11 cellular contexts compared by ENCODE assay signal in genomic region chr5:138605254-138605972, GRCh38. TPM values are rescaled to one million over a fixed set of nuclear protein-coding genes. Genes with fewer than 3 reads are reported as not detected.
DNase-seq lines count a peak whose midpoint lies in the region; ATAC-seq and TF ChIP-seq lines count a peak whose summit lies in the region.
"Had no signal": no experiment of that assay in that cellular context is flagged by ENCODE, and none has a peak within 500 bp of the region (broad histone marks: within the 10 kb centered on the region; RNA-seq: fewer than 3 reads in every experiment).

No MANE protein-coding gene starts in this region.

- no peak overlapping the region for H3K27ac Mint-ChIP-seq in naive thymus-derived CD8-positive, alpha-beta T cell

- no peaks in the 10 kb centered on the region for H3K9me3 ChIP-seq in BLaER1 treated with 17β-estradiol and CSF1 and Interleukin-3, amounts not matched to agents 10 nM and 100 nM (replicated peaks in 1 of 11)
- no peaks in the 10 kb centered on the region for H3K9me3 ChIP-seq in hepatocyte (ENCODE audit: low read depth)

- TF ChIP-seq CTCF in hepatocyte (IDR thresholded peaks at IDR 0.05; ENCODE audit: poor library complexity), result no peak

- H3K27me3 ChIP-seq in BLaER1 treated with 17β-estradiol and CSF1 and Interleukin-3, amounts not matched to agents 10 nM and 100 nM, result no peaks in the 10 kb centered on the region
- no peaks in the 10 kb centered on the region for H3K27me3 ChIP-seq in hepatocyte

- POLR2A ChIA-PET in naive thymus-derived CD8-positive, alpha-beta T cell (lab: Charles Lee), result interaction anchor here (0.5 kb wide), 1 partner anchor 704 kb away, joined by 3 read pairs; no protein-coding TSS in a partner anchor

- H3K4me3 Mint-ChIP-seq in naive thymus-derived CD8-positive, alpha-beta T cell, result no peak overlapping the region

- no peaks in the 10 kb centered on the region for H3K79me2 ChIP-seq in hepatocyte

- H3K27ac ChIP-seq in BLaER1 treated with 17β-estradiol and CSF1 and Interleukin-3, amounts not matched to agents 10 nM and 100 nM, result peak overlapping the region in 4 of 11 experiments; percentile 7 to 46 (median 22); a peak in 6 of 22 replicates
- H3K27ac ChIP-seq in hepatocyte, result no peak overlapping the region
- H3K27ac ChIP-seq: WERI-Rb-1 had no signal

- WGBS in hepatocyte (ENCODE audit: low lambda C conversion rate, missing lambda C conversion rate), result 77% methylated on average over 2 of the region's 2 CpGs

- no peaks in the 10 kb centered on the region for H3K36me3 Mint-ChIP-seq in naive thymus-derived CD8-positive, alpha-beta T cell
- H3K36me3 Mint-ChIP-seq: naive B cell had no signal

- peaks cover 0 to 5% (median 0%) of the 10 kb centered on the region in 11 experiments; a peak in 1 of 22 replicates for H4K20me1 ChIP-seq in BLaER1 treated with 17β-estradiol and CSF1 and Interleukin-3, amounts not matched to agents 10 nM and 100 nM
- no peaks in the 10 kb centered on the region for H4K20me1 ChIP-seq in hepatocyte (ENCODE audit: insufficient read depth, poor library complexity, severe bottlenecking)

- in situ Hi-C loops in G401 (cut with HindIII; ENCODE audit: low sequenced_read_pairs), result loop anchor here (5.0 kb wide), 1 partner anchor 42 kb away; no protein-coding TSS in a partner anchor

- H3K9me2 ChIP-seq in hepatocyte (replicated peaks; ENCODE audit: insufficient read depth), result no peaks in the 10 kb centered on the region

- H3K4me1 Mint-ChIP-seq in naive thymus-derived CD8-positive, alpha-beta T cell, result peaks cover 1 to 6% (median 3%) of the 10 kb centered on the region in 4 donors

- H3K27me3 Mint-ChIP-seq in naive thymus-derived CD8-positive, alpha-beta T cell, result peaks cover 26 to 77% (median 47%) of the 10 kb centered on the region in 5 donors

- H3K36me3 ChIP-seq in BLaER1 treated with 17β-estradiol and CSF1 and Interleukin-3, amounts not matched to agents 10 nM and 100 nM, result no peaks in the 10 kb centered on the region
- H3K36me3 ChIP-seq in hepatocyte (replicated peaks; ENCODE audit: insufficient read depth, low read depth), result no peaks in the 10 kb centered on the region
- H3K36me3 ChIP-seq: WERI-Rb-1 had no signal

- H3K9ac ChIP-seq in BLaER1 treated with 17β-estradiol and CSF1 and Interleukin-3, amounts not matched to agents 10 nM and 100 nM, result 0 out of 22 replicates have a peak overlapping the region, but pooled peaks of 1 of the 11 experiments have one; percentile 12

- peak overlapping the region in 10 of 11 experiments; percentile 6 to 85 (median 52); a peak in 18 of 22 replicates for H3K4me2 ChIP-seq in BLaER1 treated with 17β-estradiol and CSF1 and Interleukin-3, amounts not matched to agents 10 nM and 100 nM
- H3K4me2 ChIP-seq in hepatocyte, result no peak overlapping the region

- H2AFZ ChIP-seq in hepatocyte, result no peak overlapping the region

- H3K4me3 ChIP-seq in BLaER1 treated with 17β-estradiol and CSF1 and Interleukin-3, amounts not matched to agents 10 nM and 100 nM, result no peak overlapping the region
- no peak overlapping the region for H3K4me3 ChIP-seq in hepatocyte

- peak; percentile 74 for ATAC-seq in HG03064 (IDR thresholded peaks at IDR 0.05; ENCODE audit: low read depth, unreplicated experiment)
- no peak for ATAC-seq in naive thymus-derived CD8-positive, alpha-beta T cell

- H3K4me1 ChIP-seq in BLaER1 treated with 17β-estradiol and CSF1 and Interleukin-3, amounts not matched to agents 10 nM and 100 nM, result peaks cover 25 to 60% (median 40%) of the 10 kb centered on the region in 10 experiments
- H3K4me1 ChIP-seq in hepatocyte (ENCODE audit: insufficient read depth), result peaks cover 6% of the 10 kb centered on the region

- no peaks in the 10 kb centered on the region for H3K9me3 Mint-ChIP-seq in naive thymus-derived CD8-positive, alpha-beta T cell
- H3K9me3 Mint-ChIP-seq: naive B cell had no signal

- peak; percentile 40 for DNase-seq in GM19238 (ENCODE audit: insufficient read length, low spot score)
- DNase-seq in UCSD-AML1 (lab: John Stamatoyannopoulos, UW; ENCODE audit: unreplicated experiment), result peak; percentile 38
- DNase-seq in naive thymus-derived CD8-positive, alpha-beta T cell, result no peak
- DNase-seq in EL, result no peak
- DNase-seq in hepatocyte (ENCODE audit: low spot score), result no peak
- DNase-seq in G401 (ENCODE audit: low spot score), result no peak
- DNase-seq: HCEC 1CT, naive B cell, WERI-Rb-1 had no signal

RNA-seq across cellular contexts. Expression of gene HSPA9, which starts 30.2 kb away (rescaled TPM):
- total RNA-seq in naive thymus-derived CD8-positive, alpha-beta T cell, result 100 to 1,000 TPM; 184 to 195 TPM
- polyA plus RNA-seq in naive thymus-derived CD8-positive, alpha-beta T cell, result 100 to 1,000 TPM; 130 to 164 (median 140) TPM
- total RNA-seq in hepatocyte, result 383 and 429 TPM in 2 replicates
- 211 and 212 TPM in 2 replicates for polyA plus RNA-seq in hepatocyte
- 394 and 650 TPM in 2 replicates for total RNA-seq in G401 (2014; rRNA removed; shearing (Covaris generic))

Comparison
In these comparisons a context has a peak if more than half of its experiments do, and no peak if none do; other contexts are left out.
1. DNase-seq: peak in GM19238 (single experiment) and UCSD-AML1 (single experiment); none in naive thymus-derived CD8-positive, alpha-beta T cell (0 of 10), EL (single experiment), hepatocyte (single experiment) and G401 (single experiment).